In the genomic region with DNA sequence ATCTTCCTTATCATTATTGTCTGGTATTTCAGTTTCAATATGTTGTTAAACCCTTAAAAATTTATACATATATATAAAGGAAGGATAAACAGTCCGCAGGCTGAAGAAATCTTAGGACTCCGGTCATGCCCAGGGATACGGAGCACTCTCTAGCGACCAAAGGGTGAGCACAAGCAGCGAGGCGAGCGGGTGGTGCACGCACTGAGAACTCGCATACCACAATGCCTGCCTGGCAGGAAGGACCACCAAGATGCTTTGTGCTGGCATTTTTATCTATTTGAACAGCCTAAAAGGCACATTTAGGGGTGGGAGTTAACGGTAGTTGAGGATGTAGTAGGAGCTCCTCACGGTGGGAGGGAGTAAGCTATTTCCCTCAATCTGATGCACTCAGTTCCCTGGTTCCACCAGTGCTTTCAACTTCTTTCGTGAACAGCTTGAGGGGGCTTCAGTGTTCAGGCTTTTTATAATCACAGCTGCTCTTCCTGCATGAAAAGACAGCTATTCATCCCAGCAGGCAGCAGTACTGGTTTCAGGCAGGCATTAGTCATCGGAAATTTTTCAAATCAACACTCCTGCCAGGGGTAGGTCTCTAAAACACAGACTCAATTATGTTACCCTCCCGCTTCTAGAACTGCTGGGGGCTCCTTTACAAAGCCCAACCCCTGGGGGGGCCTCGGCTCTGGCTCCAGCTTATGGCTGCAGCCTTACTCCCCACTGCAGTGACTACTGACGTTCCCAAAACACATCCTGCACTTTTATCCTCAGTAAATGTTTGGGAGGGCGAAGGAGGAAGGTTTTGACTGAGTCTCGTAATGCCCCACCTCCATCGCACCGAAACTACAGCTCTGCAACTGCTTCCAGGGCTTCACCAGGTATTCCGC, we compare ENCODE assay signal across 9 cellular contexts. TPM values are rescaled to one million over a fixed set of nuclear protein-coding genes. Genes with fewer than 3 reads are reported as not detected.
DNase-seq lines count a peak whose midpoint lies in the region; ATAC-seq, FAIRE-seq and TF ChIP-seq lines count a peak whose summit lies in the region.
"Had no signal": no experiment of that assay in that cellular context is flagged by ENCODE, and none has a peak within 500 bp of the region (broad histone marks: within the 10 kb centered on the region; RNA-seq: fewer than 3 reads in every experiment).

No MANE protein-coding gene starts in this region.

- peak; percentile 79 for DNase-seq in LHCN-M2 (ENCODE audit: low read depth)
- peak; percentile 66 for DNase-seq in astrocyte (ENCODE audit: low read depth)
- peak; percentile 55 to 68 for DNase-seq in hippocampal formation (lab: John Stamatoyannopoulos, UW)
- no peak for DNase-seq in stimulated activated effector memory CD8-positive, alpha-beta T cell treated with anti-CD3 and anti-CD28 coated beads, Interleukin-12 subunit alpha, Interleukin-12 subunit beta, amount 100 ng/mL, for 72 hours (ENCODE audit: low spot score in 2 of 2)
- DNase-seq in cerebellar cortex (ENCODE audit: low spot score), result no peak
- DNase-seq in UCSD-AML1 (lab: John Stamatoyannopoulos, UW; ENCODE audit: unreplicated experiment), result no peak
- no peak for DNase-seq in MV-4-11 (lab: John Stamatoyannopoulos, UW)
- DNase-seq: nephron progenitor cell had no signal

- peak; percentile 32 for FAIRE-seq in astrocyte (lab: Jason Lieb, UNC)

- peak overlapping the region; percentile 62 for H3K27ac ChIP-seq in astrocyte (ENCODE audit: low read depth, low read length)

- H3K4me2 ChIP-seq in astrocyte (ENCODE audit: low read length), result peak overlapping the region; percentile 84

- peaks cover 46% of the 10 kb centered on the region for H3K4me1 Mint-ChIP-seq in astrocyte (ENCODE audit: low read depth, unreplicated experiment)
- H3K4me1 Mint-ChIP-seq in stimulated activated effector memory CD8-positive, alpha-beta T cell treated with anti-CD3 and anti-CD28 coated beads, Interleukin-12 subunit alpha, Interleukin-12 subunit beta, amount 100 ng/mL, for 72 hours, result peaks cover 66% of the 10 kb centered on the region

- peaks cover 87% of the 10 kb centered on the region for H4K20me1 ChIP-seq in astrocyte (ENCODE audit: insufficient read depth, low read length)

- H2AFZ ChIP-seq in astrocyte (ENCODE audit: low read depth, low read length), result no peak overlapping the region

- ATAC-seq in stimulated activated effector memory CD8-positive, alpha-beta T cell treated with anti-CD3 and anti-CD28 coated beads, Interleukin-12 subunit alpha, Interleukin-12 subunit beta, amount 100 ng/mL, for 72 hours, result peak; percentile 69
- ATAC-seq in GM21515 (IDR thresholded peaks at IDR 0.05; ENCODE audit: unreplicated experiment), result no peak

- H3K4me3 Mint-ChIP-seq in astrocyte (ENCODE audit: unreplicated experiment), result peak overlapping the region; percentile 37
- no peak overlapping the region for H3K4me3 Mint-ChIP-seq in stimulated activated effector memory CD8-positive, alpha-beta T cell treated with anti-CD3 and anti-CD28 coated beads, Interleukin-12 subunit alpha, Interleukin-12 subunit beta, amount 100 ng/mL, for 72 hours
- H3K4me3 Mint-ChIP-seq: nephron progenitor cell had no signal

- no peaks in the 10 kb centered on the region for H3K9me3 ChIP-seq in astrocyte (ENCODE audit: insufficient read depth, low read depth, low read length)

- H3K4me1 ChIP-seq in astrocyte (ENCODE audit: insufficient read depth, low read length), result peaks cover 51% of the 10 kb centered on the region

- H3K9me3 Mint-ChIP-seq in astrocyte (ENCODE audit: unreplicated experiment), result no peaks in the 10 kb centered on the region
- H3K9me3 Mint-ChIP-seq in stimulated activated effector memory CD8-positive, alpha-beta T cell treated with anti-CD3 and anti-CD28 coated beads, Interleukin-12 subunit alpha, Interleukin-12 subunit beta, amount 100 ng/mL, for 72 hours, result no peaks in the 10 kb centered on the region

- H3K79me2 ChIP-seq in astrocyte (ENCODE audit: insufficient read depth, low read length), result peaks cover 92% of the 10 kb centered on the region

- H3K27me3 Mint-ChIP-seq in astrocyte (ENCODE audit: low read depth, unreplicated experiment), result no peaks in the 10 kb centered on the region

- H3K36me3 ChIP-seq in astrocyte (ENCODE audit: insufficient read depth, low read length), result peaks cover 6% of the 10 kb centered on the region

- peaks cover 12% of the 10 kb centered on the region for H3K36me3 Mint-ChIP-seq in astrocyte (ENCODE audit: low read depth, unreplicated experiment)
- H3K36me3 Mint-ChIP-seq in stimulated activated effector memory CD8-positive, alpha-beta T cell treated with anti-CD3 and anti-CD28 coated beads, Interleukin-12 subunit alpha, Interleukin-12 subunit beta, amount 100 ng/mL, for 72 hours, result peaks cover 85% of the 10 kb centered on the region

- H3K27me3 ChIP-seq in astrocyte (ENCODE audit: insufficient read depth, low read length), result no peaks in the 10 kb centered on the region

- TF ChIP-seq CTCF in astrocyte (IDR thresholded peaks at IDR 0.05; ENCODE audit: insufficient read depth, low read depth, low read length), result no peak

- H3K27ac Mint-ChIP-seq in astrocyte (ENCODE audit: unreplicated experiment), result peak overlapping the region; percentile 93
- peak overlapping the region; percentile 81 for H3K27ac Mint-ChIP-seq in stimulated activated effector memory CD8-positive, alpha-beta T cell treated with anti-CD3 and anti-CD28 coated beads, Interleukin-12 subunit alpha, Interleukin-12 subunit beta, amount 100 ng/mL, for 72 hours
- H3K27ac Mint-ChIP-seq: nephron progenitor cell had no signal

- peak overlapping the region; percentile 70 for H3K9ac ChIP-seq in astrocyte (ENCODE audit: low read length)

- peak overlapping the region; percentile 47 for H3K4me3 ChIP-seq in astrocyte (ENCODE audit: insufficient read depth, low read depth, low read length)

RNA-seq across cellular contexts. Expression of a gene that starts 6.0 kb away (rescaled TPM):
- total RNA-seq in LHCN-M2 (2014; rRNA removed) (34.0 and 36.4 TPM in 2 replicates), astrocyte (57.1 and 60.3 TPM in 2 replicates)
- 51.7 TPM for polyA plus RNA-seq in LHCN-M2 (2012)

RNA-seq across cellular contexts. Expression of a gene that starts 31.7 kb away (rescaled TPM):
- total RNA-seq in LHCN-M2 (2014; rRNA removed), result not detected in 2 replicates
- polyA plus RNA-seq in LHCN-M2 (2012), result 0.10 TPM
- total RNA-seq in astrocyte, result 0.48 and 0.50 TPM in 2 replicates

RNA-seq across cellular contexts. Expression of a gene that starts 40.5 kb away (rescaled TPM):
- total RNA-seq in LHCN-M2 (2014; rRNA removed) (165 and 193 TPM in 2 replicates), astrocyte (181 and 198 TPM in 2 replicates)
- polyA plus RNA-seq in LHCN-M2 (2012), result 530 TPM

RNA-seq across cellular contexts. Expression of a gene that starts 55.0 kb away (rescaled TPM):
- 1.5 and 2.1 TPM in 2 replicates for total RNA-seq in LHCN-M2 (2014; rRNA removed)
- polyA plus RNA-seq in LHCN-M2 (2012), result 1.7 TPM
- 1.2 and 2.2 TPM in 2 replicates for total RNA-seq in astrocyte

Comparison
In these comparisons a context has a peak if more than half of its experiments do, and no peak if none do; other contexts are left out.
1. DNase-seq: peak in LHCN-M2 (single experiment), astrocyte (single experiment) and hippocampal formation (2 of 2); none in stimulated activated effector memory CD8-positive, alpha-beta T cell treated with anti-CD3 and anti-CD28 coated beads, Interleukin-12 subunit alpha, Interleukin-12 subunit beta, amount 100 ng/mL, for 72 hours (0 of 2), cerebellar cortex (single experiment), UCSD-AML1 (single experiment) and MV-4-11 (single experiment).